ENCODE assay signal across 21 cellular contexts in genomic region chr1:101191049-101191448, GRCh38.
"Had no signal": no experiment of that assay in that cellular context is flagged by ENCODE, and none has a peak within 500 bp of the region (broad histone marks: within the 10 kb centered on the region; RNA-seq: fewer than 3 reads in every experiment).

No MANE protein-coding gene starts in this region.

- H3K27me3 Mint-ChIP-seq: activated CD8-positive, alpha-beta T cell treated with anti-CD3 and anti-CD28 coated beads for 36 hours; brain had no signal

- DNase-seq: activated CD4-positive, alpha-beta T cell treated with anti-CD3 and anti-CD28 coated beads for 4 hours; activated CD8-positive, alpha-beta T cell treated with anti-CD3 and anti-CD28 coated beads for 36 hours; activated naive CD4-positive, alpha-beta T cell treated with Interleukin-2 at 50 U/mL for 16 hours; activated T-cell treated with anti-CD3 and anti-CD28 coated beads, Interleukin-2, amount 50 U/mL, for 1 hour; caudate nucleus; colonic mucosa; effector CD4-positive, alpha-beta T cell; heart left ventricle; kidney; midbrain; sigmoid colon; spleen; stimulated activated CD4-positive, alpha-beta T cell treated with anti-CD3 and anti-CD28 coated beads, Interleukin-4, amount 100 ng/mL, for 4 hours; stimulated activated naive CD4-positive, alpha-beta T cell; T1000; upper lobe of right lung had no signal

- H3K4me1 ChIP-seq: colonic mucosa, sigmoid colon had no signal

- H3K4me3 Mint-ChIP-seq: activated CD8-positive, alpha-beta T cell treated with anti-CD3 and anti-CD28 coated beads for 36 hours; brain; nephron had no signal

- H3K36me3 Mint-ChIP-seq: brain had no signal

- H3K9me3 ChIP-seq: colonic mucosa, heart left ventricle, sigmoid colon, spleen, upper lobe of right lung had no signal

- H3K27ac Mint-ChIP-seq: activated CD8-positive, alpha-beta T cell treated with anti-CD3 and anti-CD28 coated beads for 36 hours; activated T-helper 2 cell treated with anti-CD3 and anti-CD28 coated beads, Interferon-gamma antibody, Interleukin-2, Interleukin-4, amounts not matched to agents 10 μg/mL and 5 μg/mL and 100 μg/mL, durations not matched to agents 14 hours and 24 hours and 36 hours; nephron had no signal

- H3K4me3 ChIP-seq: colonic mucosa, heart left ventricle, lung, sigmoid colon, spleen, upper lobe of right lung had no signal

- H3K27ac ChIP-seq: colonic mucosa, sigmoid colon, spleen, upper lobe of right lung had no signal

- H3K9me3 Mint-ChIP-seq: nephron had no signal

- ATAC-seq: activated CD8-positive, alpha-beta T cell treated with anti-CD3 and anti-CD28 coated beads for 36 hours; left lobe of liver; upper lobe of right lung had no signal

- H3K36me3 ChIP-seq: colonic mucosa, heart left ventricle, sigmoid colon, spleen, upper lobe of right lung had no signal

- H3K27me3 ChIP-seq: colonic mucosa, heart left ventricle, sigmoid colon, spleen, upper lobe of right lung had no signal

- H3K4me1 Mint-ChIP-seq: brain, nephron had no signal
